In the genomic region with DNA sequence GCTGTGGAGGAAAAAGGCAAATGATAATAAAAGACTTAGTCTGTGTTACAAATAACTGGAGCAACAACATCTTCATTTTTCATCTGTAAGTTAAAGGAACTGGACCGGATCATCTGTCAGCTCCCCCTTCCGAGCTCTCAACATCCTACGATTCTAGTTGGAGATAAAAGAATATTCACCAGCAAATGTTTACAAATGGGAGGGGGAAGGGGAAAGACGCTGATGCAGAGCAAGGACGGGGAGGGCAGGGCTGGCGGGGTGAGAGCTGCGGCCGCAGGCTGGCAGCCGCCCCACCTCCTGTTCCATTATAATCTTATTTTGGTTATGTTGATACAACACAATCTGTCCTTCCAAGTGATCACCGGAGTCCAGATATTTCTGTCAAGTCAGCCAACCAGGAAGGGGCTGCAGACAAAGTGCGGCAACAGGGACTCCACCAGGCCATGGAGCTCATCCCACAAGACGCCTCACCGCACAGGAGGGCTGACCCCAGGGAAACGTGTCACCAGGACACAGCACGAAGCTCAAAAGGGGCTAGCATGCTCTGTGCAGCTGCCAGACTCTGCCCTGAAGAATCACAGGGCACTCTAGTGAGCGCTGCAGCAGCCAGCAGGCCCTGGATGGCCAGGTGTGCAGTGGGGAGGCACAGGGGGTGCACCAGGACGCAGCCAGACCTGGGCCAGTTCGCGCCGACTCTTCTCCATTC, we compare ENCODE assay signal across 10 cellular contexts. TPM values are rescaled to one million over a fixed set of nuclear protein-coding genes. Genes with fewer than 3 reads are reported as not detected.
DNase-seq lines count a peak whose midpoint lies in the region; ATAC-seq and TF ChIP-seq lines count a peak whose summit lies in the region.
"Had no signal": no experiment of that assay in that cellular context is flagged by ENCODE, and none has a peak within 500 bp of the region (broad histone marks: within the 10 kb centered on the region; RNA-seq: fewer than 3 reads in every experiment).

No MANE protein-coding gene starts in this region.

- peaks cover 81% of the 10 kb centered on the region for H3K79me2 ChIP-seq in osteoblast (ENCODE audit: insufficient read depth, low read length)

- intact Hi-C loops in Right ventricle myocardium inferior (cut with DNase I) (no loop called here), CD14-positive monocyte (cut with micrococcal nuclease) (no loop called here)

- peak; percentile 83 for ATAC-seq in Right ventricle myocardium inferior

- peaks cover 0 to 25% (median 6%) of the 10 kb centered on the region in 7 donors for H3K9me3 Mint-ChIP-seq in CD14-positive monocyte

- H2AFZ ChIP-seq in osteoblast (ENCODE audit: low read length) = no peak overlapping the region

- H3K36me3 Mint-ChIP-seq in CD14-positive monocyte = peaks cover 61 to 68% of the 10 kb centered on the region in 2 donors

- H3K27me3 Mint-ChIP-seq in CD14-positive monocyte (ENCODE audit: low read depth in 3 of 3) = peaks cover 70 to 91% (median 81%) of the 10 kb centered on the region in 3 donors
- H3K27me3 Mint-ChIP-seq: activated naive CD8-positive, alpha-beta T cell had no signal

- DNase-seq in D341Med (ENCODE audit: low spot score) (peak; percentile 75), SJSA1 (ENCODE audit: low read depth in 1 of 2, low spot score in 2 of 2) (peak in 1 of 2 experiments; percentile 68), Right ventricle myocardium inferior (ENCODE audit: missing footprints) (no peak), osteoblast (ENCODE audit: insufficient read length, low spot score, missing footprints) (peak; percentile 73), 8988T (no peak), CD14-positive monocyte (ENCODE audit: low spot score) (no peak), NCI-H2227 (lab: John Stamatoyannopoulos, UW; ENCODE audit: unreplicated experiment) (no peak)
- no peak for DNase-seq in stimulated activated CD4-positive, alpha-beta T cell treated with anti-CD3 and anti-CD28 coated beads, Interleukin-4, amount 100 ng/mL, for 24 hours
- DNase-seq: stimulated activated CD4-positive, alpha-beta T cell treated with anti-CD3 and anti-CD28 coated beads, Interleukin-4, amount 100 ng/mL, for 1 hour had no signal

- peaks cover 53% of the 10 kb centered on the region for H4K20me1 ChIP-seq in osteoblast (ENCODE audit: insufficient read depth, low read length)

- H3K36me3 ChIP-seq in SJSA1 (peaks cover 47% of the 10 kb centered on the region), osteoblast (ENCODE audit: insufficient read depth, low read length) (peaks cover 34% of the 10 kb centered on the region)

- no peak overlapping the region for H3K27ac Mint-ChIP-seq in CD14-positive monocyte

- H3K9me3 ChIP-seq in SJSA1 (replicated peaks) (no peaks in the 10 kb centered on the region), osteoblast (ENCODE audit: low read depth, low read length) (no peaks in the 10 kb centered on the region)

- 0 out of 2 replicates have a peak overlapping the region, but pooled peaks have one; percentile 4 for H3K27ac ChIP-seq in SJSA1
- no peak overlapping the region for H3K27ac ChIP-seq in osteoblast (ENCODE audit: low read depth, low read length)

- H3K4me3 Mint-ChIP-seq in CD14-positive monocyte = peak overlapping the region in 1 of 2 donors; percentile 56
- H3K4me3 Mint-ChIP-seq: activated naive CD8-positive, alpha-beta T cell had no signal

- H3K4me3 ChIP-seq in SJSA1 = no peak overlapping the region
- H3K4me3 ChIP-seq in osteoblast (ENCODE audit: insufficient read depth, low read length) = no peak overlapping the region

- H3K4me2 ChIP-seq in osteoblast (ENCODE audit: insufficient read depth, low read length) = no peak overlapping the region

- H3K4me1 ChIP-seq in SJSA1 (replicated peaks) = peaks cover 38% of the 10 kb centered on the region
- no peaks in the 10 kb centered on the region for H3K4me1 ChIP-seq in osteoblast (ENCODE audit: insufficient read depth, low read length)

- H3K4me1 Mint-ChIP-seq in CD14-positive monocyte = peaks cover 20% of the 10 kb centered on the region

- TF ChIP-seq CTCF in osteoblast (IDR thresholded peaks at IDR 0.05; ENCODE audit: extremely low read depth, low read depth, low read length) = no peak
- no peak for TF ChIP-seq CTCF in CD14-positive monocyte (IDR thresholded peaks at IDR 0.05)

- H3K27me3 ChIP-seq in SJSA1 (replicated peaks) (no peaks in the 10 kb centered on the region), osteoblast (ENCODE audit: insufficient read depth, low read length) (no peaks in the 10 kb centered on the region)

RNA-seq across cellular contexts. Expression of a gene that starts 19.7 kb away (rescaled TPM):
- total RNA-seq in SJSA1 (2014; rRNA removed; shearing (Covaris generic)) = 26.2 and 27.2 TPM in 2 replicates
- total RNA-seq in Right ventricle myocardium inferior = 70.2 TPM
- 31.2 and 33.3 TPM in 2 replicates for total RNA-seq in osteoblast
- polyA plus RNA-seq in CD14-positive monocyte = 1 to 10 TPM; 2.0 to 3.3 TPM

RNA-seq across cellular contexts. Expression of a gene that starts 28.2 kb away (rescaled TPM):
- total RNA-seq in SJSA1 (2014; rRNA removed; shearing (Covaris generic)) = 16.9 and 21.3 TPM in 2 replicates
- 125 TPM for total RNA-seq in Right ventricle myocardium inferior
- 44.5 and 62.5 TPM in 2 replicates for total RNA-seq in osteoblast
- polyA plus RNA-seq in CD14-positive monocyte = 100 to 1,000 TPM; 102 to 147 TPM

RNA-seq across cellular contexts. Expression of a gene that starts 46.7 kb away (rescaled TPM):
- 4.9 and 18.7 TPM in 2 replicates for total RNA-seq in SJSA1 (2014; rRNA removed; shearing (Covaris generic))
- 4.2 TPM for total RNA-seq in Right ventricle myocardium inferior
- total RNA-seq in osteoblast = 4.0 and 4.4 TPM in 2 replicates
- 1 to 10 TPM; 1.7 to 1.9 TPM for polyA plus RNA-seq in CD14-positive monocyte

Comparison
In these comparisons a context has a peak if more than half of its experiments do, and no peak if none do; other contexts are left out.
1. DNase-seq: peak in D341Med (single experiment) and osteoblast (single experiment); none in Right ventricle myocardium inferior (single experiment), 8988T (single experiment), stimulated activated CD4-positive, alpha-beta T cell treated with anti-CD3 and anti-CD28 coated beads, Interleukin-4, amount 100 ng/mL, for 24 hours (single experiment), CD14-positive monocyte (single experiment) and NCI-H2227 (single experiment).